In genomic region chr1:31239653-31240241, GRCh38 we compare ENCODE assay signal across 8 cellular contexts. TPM values are rescaled to one million over a fixed set of nuclear protein-coding genes. Genes with fewer than 3 reads are reported as not detected.
DNase-seq lines count a peak whose midpoint lies in the region; ATAC-seq and TF ChIP-seq lines count a peak whose summit lies in the region.

Gene NKAIN1, minus strand, starts transcription at chr1:31239887. Its CDS starts 340 bp downstream, at chr1:31239547.

- no peaks in the 10 kb centered on the region for H3K9me3 ChIP-seq in osteoblast (ENCODE audit: low read depth, low read length)
- no peaks in the 10 kb centered on the region for H3K9me3 ChIP-seq in tibial nerve

- no peaks in the 10 kb centered on the region for H3K79me2 ChIP-seq in osteoblast (ENCODE audit: insufficient read depth, low read length)

- no peak within 1 kb of the TSS for H3K27ac Mint-ChIP-seq in activated CD4-positive, alpha-beta memory T cell treated with anti-CD3 and anti-CD28 coated beads, Interleukin-2, amount 10 ng/mL, durations not matched to agents 7 days and 5 days
- no peak within 1 kb of the TSS for H3K27ac Mint-ChIP-seq in activated CD4-positive, alpha-beta memory T cell treated with anti-CD3 and anti-CD28 coated beads for 36 hours

- no peak for TF ChIP-seq EP300 in tibial nerve (IDR thresholded peaks at IDR 0.05)

- no peaks in the 10 kb centered on the region for H3K9me3 Mint-ChIP-seq in activated CD4-positive, alpha-beta memory T cell treated with anti-CD3 and anti-CD28 coated beads, Interleukin-2, amount 10 ng/mL, durations not matched to agents 7 days and 5 days
- H3K9me3 Mint-ChIP-seq in activated CD4-positive, alpha-beta memory T cell treated with anti-CD3 and anti-CD28 coated beads for 36 hours = no peaks in the 10 kb centered on the region

- TF ChIP-seq CTCF in fibroblast of mammary gland (conservative IDR thresholded peaks at IDR 0.05; ENCODE audit: control insufficient read depth, insufficient read depth, low read depth, low read length) (no peak), osteoblast (IDR thresholded peaks at IDR 0.05; ENCODE audit: extremely low read depth, low read depth, low read length) (no peak), tibial nerve (IDR thresholded peaks at IDR 0.05) (no peak)

- no peaks in the 10 kb centered on the region for H4K20me1 ChIP-seq in osteoblast (ENCODE audit: insufficient read depth, low read length)

- DNase-seq in activated CD4-positive, alpha-beta memory T cell treated with anti-CD3 and anti-CD28 coated beads, Interleukin-2, amount 10 ng/mL, durations not matched to agents 7 days and 5 days = no peak
- DNase-seq in activated CD4-positive, alpha-beta memory T cell treated with anti-CD3 and anti-CD28 coated beads for 36 hours = no peak
- DNase-seq in SK-N-DZ (ENCODE audit: low spot score) = peak; percentile 50
- DNase-seq in fibroblast of mammary gland (ENCODE audit: low read depth) = peak; percentile 14
- DNase-seq in osteoblast (ENCODE audit: insufficient read length, low spot score, missing footprints) = peak; percentile 91
- DNase-seq in AML-193 (lab: John Stamatoyannopoulos, UW) = no peak
- no peak for DNase-seq in tibial nerve (ENCODE audit: low spot score in 2 of 2)

- H2AFZ ChIP-seq in osteoblast (ENCODE audit: low read length) = no peak within 1 kb of the TSS

- H3K4me2 ChIP-seq in osteoblast (ENCODE audit: insufficient read depth, low read length) = peak within 1 kb of the TSS; percentile 45

- CTCF ChIA-PET in activated CD4-positive, alpha-beta memory T cell treated with anti-CD3 and anti-CD28 coated beads, Interleukin-2, amount 10 ng/mL, durations not matched to agents 7 days and 5 days (lab: Charles Lee) = interaction anchor here (0.6 kb wide), 1 partner anchor 7 kb away, joined by 3 read pairs; no protein-coding TSS in a partner anchor
- CTCF ChIA-PET in activated CD4-positive, alpha-beta memory T cell treated with anti-CD3 and anti-CD28 coated beads for 36 hours (lab: Charles Lee) = interaction anchor here (0.6 kb wide), 1 partner anchor 54 kb away, joined by 4 read pairs; no protein-coding TSS in a partner anchor

- H3K27ac ChIP-seq in osteoblast (ENCODE audit: low read depth, low read length) (no peak within 1 kb of the TSS), tibial nerve (no peak within 1 kb of the TSS)

- peaks cover 58% of the 10 kb centered on the region for H3K27me3 ChIP-seq in osteoblast (ENCODE audit: insufficient read depth, low read length)
- H3K27me3 ChIP-seq in tibial nerve = peaks cover 0 to 70% of the 10 kb centered on the region in 2 donors

- H3K4me1 Mint-ChIP-seq in activated CD4-positive, alpha-beta memory T cell treated with anti-CD3 and anti-CD28 coated beads, Interleukin-2, amount 10 ng/mL, durations not matched to agents 7 days and 5 days = peaks cover 19% of the 10 kb centered on the region
- peaks cover 5% of the 10 kb centered on the region for H3K4me1 Mint-ChIP-seq in activated CD4-positive, alpha-beta memory T cell treated with anti-CD3 and anti-CD28 coated beads for 36 hours (ENCODE audit: low read depth)

- POLR2A ChIA-PET in activated CD4-positive, alpha-beta memory T cell treated with anti-CD3 and anti-CD28 coated beads, Interleukin-2, amount 10 ng/mL, durations not matched to agents 7 days and 5 days (lab: Charles Lee) = no interaction called here
- POLR2A ChIA-PET in activated CD4-positive, alpha-beta memory T cell treated with anti-CD3 and anti-CD28 coated beads for 36 hours (lab: Charles Lee) = no interaction called here

- H3K36me3 Mint-ChIP-seq in activated CD4-positive, alpha-beta memory T cell treated with anti-CD3 and anti-CD28 coated beads, Interleukin-2, amount 10 ng/mL, durations not matched to agents 7 days and 5 days (ENCODE audit: low read depth) = no peaks in the 10 kb centered on the region
- H3K36me3 Mint-ChIP-seq in activated CD4-positive, alpha-beta memory T cell treated with anti-CD3 and anti-CD28 coated beads for 36 hours = no peaks in the 10 kb centered on the region

- H3K27me3 Mint-ChIP-seq in activated CD4-positive, alpha-beta memory T cell treated with anti-CD3 and anti-CD28 coated beads, Interleukin-2, amount 10 ng/mL, durations not matched to agents 7 days and 5 days = peaks cover 49% of the 10 kb centered on the region
- peaks cover 49% of the 10 kb centered on the region for H3K27me3 Mint-ChIP-seq in activated CD4-positive, alpha-beta memory T cell treated with anti-CD3 and anti-CD28 coated beads for 36 hours

- H3K36me3 ChIP-seq in osteoblast (ENCODE audit: insufficient read depth, low read length) (no peaks in the 10 kb centered on the region), tibial nerve (no peaks in the 10 kb centered on the region)

- WGBS in tibial nerve, 2 donors = 1 to 3% methylated on average over 20 to 25 of the region's 57 CpGs

- intact Hi-C loops in activated CD4-positive, alpha-beta memory T cell treated with anti-CD3 and anti-CD28 coated beads for 36 hours (cut with micrococcal nuclease) = no loop called here

- TF ChIP-seq POLR2A in tibial nerve (IDR thresholded peaks at IDR 0.05) = no peak

- peak within 1 kb of the TSS; percentile 25 for H3K4me3 Mint-ChIP-seq in activated CD4-positive, alpha-beta memory T cell treated with anti-CD3 and anti-CD28 coated beads, Interleukin-2, amount 10 ng/mL, durations not matched to agents 7 days and 5 days
- H3K4me3 Mint-ChIP-seq in activated CD4-positive, alpha-beta memory T cell treated with anti-CD3 and anti-CD28 coated beads for 36 hours = no peak within 1 kb of the TSS

- H3K4me1 ChIP-seq in osteoblast (ENCODE audit: insufficient read depth, low read length) = peaks cover 5% of the 10 kb centered on the region
- H3K4me1 ChIP-seq in tibial nerve = peaks cover 0 to 16% (median 4%) of the 10 kb centered on the region in 4 donors

- no peak within 1 kb of the TSS for H3K4me3 ChIP-seq in fibroblast of mammary gland (ENCODE audit: control insufficient read depth, low read depth, low read length)
- H3K4me3 ChIP-seq in osteoblast (ENCODE audit: insufficient read depth, low read length) = peak within 1 kb of the TSS; percentile 28
- peak within 1 kb of the TSS in 2 of 4 donors; percentile 12 to 35 for H3K4me3 ChIP-seq in tibial nerve

- ATAC-seq in GM21576 (IDR thresholded peaks at IDR 0.05; ENCODE audit: unreplicated experiment) = no peak

RNA-seq across cellular contexts. Expression of gene NKAIN1, which starts in this region (rescaled TPM):
- not detected for total RNA-seq in activated CD4-positive, alpha-beta memory T cell treated with anti-CD3 and anti-CD28 coated beads, Interleukin-2, amount 10 ng/mL, durations not matched to agents 7 days and 5 days
- not detected for total RNA-seq in activated CD4-positive, alpha-beta memory T cell treated with anti-CD3 and anti-CD28 coated beads for 36 hours
- polyA plus RNA-seq in SK-N-DZ (2014; cell fraction: cytosol; rRNA removed) = 35.2 and 41.0 TPM in 2 replicates
- polyA plus RNA-seq in SK-N-DZ (2014; cell fraction: nucleus; rRNA removed) = 12.1 and 12.2 TPM in 2 replicates
- total RNA-seq in osteoblast (not detected in 2 replicates), tibial nerve (not detected)

Comparison
In these comparisons a context has a peak if more than half of its experiments do, and no peak if none do; other contexts are left out.
1. Peak in DNase-seq, H3K4me3 ChIP-seq and H3K4me2 ChIP-seq in osteoblast; RNA of the gene not detected or under 1 TPM.
2. DNase-seq: peak in SK-N-DZ (single experiment) and fibroblast of mammary gland (single experiment); none in activated CD4-positive, alpha-beta memory T cell treated with anti-CD3 and anti-CD28 coated beads, Interleukin-2, amount 10 ng/mL, durations not matched to agents 7 days and 5 days (single experiment), activated CD4-positive, alpha-beta memory T cell treated with anti-CD3 and anti-CD28 coated beads for 36 hours (single experiment), AML-193 (0 of 2) and tibial nerve (0 of 2).